Comparison of ENCODE assay signal across 1 cellular context in the genomic region with DNA sequence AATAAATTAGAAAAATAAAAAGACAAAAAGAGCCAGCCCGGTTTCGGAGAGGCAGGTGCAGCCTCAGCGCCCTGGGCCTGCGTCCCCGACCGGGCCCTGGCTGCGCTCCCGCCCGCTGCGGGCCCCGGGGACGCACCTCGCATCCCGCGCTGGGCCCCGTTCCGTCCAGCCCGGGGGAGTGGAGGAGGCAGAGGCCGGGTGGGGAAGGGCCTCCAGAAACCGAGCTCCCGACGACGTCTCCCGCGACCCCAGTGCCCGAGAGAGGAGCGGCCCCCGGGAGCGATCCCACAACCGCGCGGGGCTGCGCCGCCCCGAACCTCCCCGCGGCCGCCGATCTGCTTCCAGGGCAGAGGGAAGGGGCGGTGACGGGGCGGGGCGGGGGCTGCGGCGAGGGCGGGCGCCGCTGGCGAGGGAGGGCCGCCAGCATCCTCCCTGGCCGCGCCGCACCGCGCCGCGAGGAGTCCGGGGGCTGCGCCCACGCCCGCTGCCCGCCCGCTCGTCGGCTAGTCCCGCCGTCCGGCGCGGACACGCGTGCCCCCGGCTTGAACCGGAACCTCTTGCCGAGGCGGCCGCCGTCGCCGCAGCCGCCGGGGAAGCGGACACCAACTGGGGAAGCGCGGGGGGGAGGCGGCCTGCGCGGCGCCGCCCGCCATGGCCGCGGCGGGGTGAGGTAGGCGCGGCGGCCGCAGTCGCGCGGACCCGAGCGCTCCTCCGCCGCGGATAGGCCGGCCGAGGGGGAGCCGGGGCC.
TF ChIP-seq lines count a peak whose summit lies in the region.

CCNY (plus strand) TSS at position 426 of the 748 bp plus-strand sequence. CDS start 545 bp downstream, outside the sequence.

TF ChIP-seq in PFSK-1, 5 proteins besides CTCF, POLR2A, EP300 and RAD21 (continued from another document):
- TF ChIP-seq, protein P1, sequence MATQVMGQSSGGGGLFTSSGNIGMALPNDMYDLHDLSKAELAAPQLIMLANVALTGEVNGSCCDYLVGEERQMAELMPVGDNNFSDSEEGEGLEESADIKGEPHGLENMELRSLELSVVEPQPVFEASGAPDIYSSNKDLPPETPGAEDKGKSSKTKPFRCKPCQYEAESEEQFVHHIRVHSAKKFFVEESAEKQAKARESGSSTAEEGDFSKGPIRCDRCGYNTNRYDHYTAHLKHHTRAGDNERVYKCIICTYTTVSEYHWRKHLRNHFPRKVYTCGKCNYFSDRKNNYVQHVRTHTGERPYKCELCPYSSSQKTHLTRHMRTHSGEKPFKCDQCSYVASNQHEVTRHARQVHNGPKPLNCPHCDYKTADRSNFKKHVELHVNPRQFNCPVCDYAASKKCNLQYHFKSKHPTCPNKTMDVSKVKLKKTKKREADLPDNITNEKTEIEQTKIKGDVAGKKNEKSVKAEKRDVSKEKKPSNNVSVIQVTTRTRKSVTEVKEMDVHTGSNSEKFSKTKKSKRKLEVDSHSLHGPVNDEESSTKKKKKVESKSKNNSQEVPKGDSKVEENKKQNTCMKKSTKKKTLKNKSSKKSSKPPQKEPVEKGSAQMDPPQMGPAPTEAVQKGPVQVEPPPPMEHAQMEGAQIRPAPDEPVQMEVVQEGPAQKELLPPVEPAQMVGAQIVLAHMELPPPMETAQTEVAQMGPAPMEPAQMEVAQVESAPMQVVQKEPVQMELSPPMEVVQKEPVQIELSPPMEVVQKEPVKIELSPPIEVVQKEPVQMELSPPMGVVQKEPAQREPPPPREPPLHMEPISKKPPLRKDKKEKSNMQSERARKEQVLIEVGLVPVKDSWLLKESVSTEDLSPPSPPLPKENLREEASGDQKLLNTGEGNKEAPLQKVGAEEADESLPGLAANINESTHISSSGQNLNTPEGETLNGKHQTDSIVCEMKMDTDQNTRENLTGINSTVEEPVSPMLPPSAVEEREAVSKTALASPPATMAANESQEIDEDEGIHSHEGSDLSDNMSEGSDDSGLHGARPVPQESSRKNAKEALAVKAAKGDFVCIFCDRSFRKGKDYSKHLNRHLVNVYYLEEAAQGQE (IDR thresholded peaks at IDR 0.05; ENCODE audit: insufficient read depth in 1 of 2, low read depth in 2 of 2, low read length in 2 of 2): no peak
- TF ChIP-seq TAF1 (IDR thresholded peaks at IDR 0.05; ENCODE audit: borderline replicate concordance, insufficient read depth, low read length) (no peak), POLR2AphosphoS5 (IDR thresholded peaks at IDR 0.05; ENCODE audit: low read depth, low read length) (peak; percentile 77), SIN3A (IDR thresholded peaks at IDR 0.05; ENCODE audit: borderline replicate concordance, insufficient read depth, low read length) (no peak)
